ENCODE assay signal across 8 cellular contexts in the genomic region with DNA sequence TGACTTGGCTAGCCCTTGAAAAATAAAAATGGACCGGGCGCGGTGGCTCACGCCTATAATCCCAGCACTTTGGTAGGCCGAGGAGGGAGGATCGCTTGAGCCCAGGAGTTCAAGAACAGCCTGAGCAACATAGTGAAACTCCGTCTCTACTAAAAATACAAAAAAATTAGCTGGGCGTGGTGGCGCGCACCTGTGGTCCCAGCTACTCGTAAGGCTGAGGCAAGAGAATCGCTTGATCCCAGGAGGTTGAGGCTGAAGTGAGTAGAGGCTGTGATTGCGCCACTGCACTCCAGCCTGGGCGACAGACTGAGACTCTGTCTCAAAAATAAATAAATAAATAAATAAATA. TPM values are rescaled to one million over a fixed set of nuclear protein-coding genes. Genes with fewer than 3 reads are reported as not detected.
A peak's percentile ranks its signal among the peaks of the same experiment; 100 is the strongest.
DNase-seq lines count a peak whose midpoint lies in the region; ATAC-seq, FAIRE-seq and TF ChIP-seq lines count a peak whose summit lies in the region.
"Not testable (repeated sequence)": the region's sequence is repeated elsewhere in the genome, so short reads cannot be mapped to it uniquely, and the experiment has no call there.

No MANE protein-coding gene starts in this region.

- WGBS in HepG2 (ENCODE audit: low lambda C conversion rate), result 91% methylated on average over 14 of the region's 14 CpGs
- 84% methylated on average over 14 of the region's 14 CpGs for WGBS in thymus

- H3K9me3 ChIP-seq in CD8-positive, alpha-beta T cell (ENCODE audit: low read length); HepG2 (ENCODE audit: low read length); parathyroid adenoma (ENCODE audit: control insufficient read depth, low read length); thymus (ENCODE audit: control insufficient read depth): not testable (repeated sequence)

- not testable (repeated sequence) for BruUV-seq in HepG2 (replicated peaks; lab: Mats Ljungman, UMichigan)

- H3K4me3 ChIP-seq in CD8-positive, alpha-beta T cell (ENCODE audit: low read depth, low read length); parathyroid adenoma (ENCODE audit: low read depth, low read length): not testable (repeated sequence)
- H3K4me3 ChIP-seq in HepG2 (replicated peaks in 1 of 3; ENCODE audit: insufficient read depth in 1 of 3, low read depth in 2 of 3, low read length in 3 of 3) (peak overlapping the region in 1 of 3 experiments; percentile 81; a peak in 3 of 6 replicates), thymus (ENCODE audit: low read length) (peak overlapping the region; percentile 56)

- H3K27ac Mint-ChIP-seq in CD8-positive, alpha-beta T cell, result peak overlapping the region; percentile 25
- peak overlapping the region; percentile 41 to 96 (median 64) for H3K27ac Mint-ChIP-seq in IgD-negative memory B cell
- H3K27ac Mint-ChIP-seq in activated CD4-positive, alpha-beta T cell treated with anti-CD3 and anti-CD28 coated beads, Interleukin-2, amount 10 ng/mL, durations not matched to agents 7 days and 5 days, result peak overlapping the region; percentile 98
- H3K27ac Mint-ChIP-seq in effector memory CD8-positive, alpha-beta T cell, result peak overlapping the region; percentile 97 to 98

- not testable (repeated sequence) for FAIRE-seq in HepG2 (lab: Jason Lieb, UNC)

- not testable (repeated sequence) for H2AFZ ChIP-seq in HepG2 (ENCODE audit: low read length)
- H2AFZ ChIP-seq in parathyroid adenoma, result peak overlapping the region; percentile 95

- not testable (repeated sequence) for H3K27me3 ChIP-seq in CD8-positive, alpha-beta T cell (ENCODE audit: insufficient read depth, low read length); HepG2 (ENCODE audit: control insufficient read depth in 1 of 2, insufficient read depth in 2 of 2, low read length in 2 of 2); parathyroid adenoma (ENCODE audit: control insufficient read depth, insufficient read depth, low read length); thymus (ENCODE audit: control insufficient read depth, insufficient read depth)

- H3K27ac ChIP-seq in CD8-positive, alpha-beta T cell (ENCODE audit: low read depth, low read length); HepG2 (ENCODE audit: extremely low read length, insufficient read depth, low read length); parathyroid adenoma; thymus (ENCODE audit: low read depth): not testable (repeated sequence)

- H3K9me3 Mint-ChIP-seq in CD8-positive, alpha-beta T cell; IgD-negative memory B cell; activated CD4-positive, alpha-beta T cell treated with anti-CD3 and anti-CD28 coated beads, Interleukin-2, amount 10 ng/mL, durations not matched to agents 7 days and 5 days; effector memory CD8-positive, alpha-beta T cell: not testable (repeated sequence)

- intact Hi-C loops in CD8-positive, alpha-beta T cell (cut with DNase I, micrococcal nuclease), result loop anchor here (2.0 to 5.0 kb wide), 4 partner anchors 409 to 801 kb away; a partner anchor contains a TSS
- intact Hi-C loops in HepG2 (cut with micrococcal nuclease; ENCODE audit: unreplicated experiment), result not testable (repeated sequence)

- peaks cover 25% of the 10 kb centered on the region for H3K4me1 ChIP-seq in CD8-positive, alpha-beta T cell (ENCODE audit: insufficient read depth, low read length)
- H3K4me1 ChIP-seq in HepG2 (ENCODE audit: insufficient read depth, low read length) (peaks cover 44% of the 10 kb centered on the region), thymus (ENCODE audit: control insufficient read depth, insufficient read depth, low read length) (peaks cover 13% of the 10 kb centered on the region)
- not testable (repeated sequence) for H3K4me1 ChIP-seq in parathyroid adenoma

- POLR2A ChIA-PET in CD8-positive, alpha-beta T cell (lab: Charles Lee), result interaction anchor here (0.7 to 1.7 kb wide), 4 partner anchors 13 to 801 kb away, joined by 3 to 8 read pairs (median 4); a partner anchor contains a TSS
- POLR2A ChIA-PET in activated CD4-positive, alpha-beta T cell treated with anti-CD3 and anti-CD28 coated beads, Interleukin-2, amount 10 ng/mL, durations not matched to agents 7 days and 5 days (lab: Charles Lee), result not testable (repeated sequence)
- POLR2A ChIA-PET in HepG2 (lab: Yijun Ruan, JAX), result interaction anchor here (0.9 to 1.0 kb wide), 4 partner anchors 13 to 110 kb away, joined by 3 to 4 read pairs (median 4); a partner anchor contains a TSS

- not testable (repeated sequence) for TF ChIP-seq RAD21 in HepG2 (CRISPR knock-in tag; IDR thresholded peaks at IDR 0.05)

- H3K4me2 ChIP-seq in HepG2 (ENCODE audit: low read depth, low read length), result peak overlapping the region; percentile 41; the same call in 1 of the 2 replicates
- H3K4me2 ChIP-seq in parathyroid adenoma (ENCODE audit: low read length), result not testable (repeated sequence)

- not testable (repeated sequence) for H3K4me3 Mint-ChIP-seq in CD8-positive, alpha-beta T cell
- peak overlapping the region in 3 of 4 donors; percentile 21 to 98 (median 86) for H3K4me3 Mint-ChIP-seq in IgD-negative memory B cell
- peak overlapping the region; percentile 5 for H3K4me3 Mint-ChIP-seq in activated CD4-positive, alpha-beta T cell treated with anti-CD3 and anti-CD28 coated beads, Interleukin-2, amount 10 ng/mL, durations not matched to agents 7 days and 5 days
- H3K4me3 Mint-ChIP-seq in effector memory CD8-positive, alpha-beta T cell, result peak overlapping the region; percentile 92 to 99

- peaks cover 31% of the 10 kb centered on the region for H3K36me3 Mint-ChIP-seq in CD8-positive, alpha-beta T cell
- not testable (repeated sequence) for H3K36me3 Mint-ChIP-seq in IgD-negative memory B cell
- H3K36me3 Mint-ChIP-seq in activated CD4-positive, alpha-beta T cell treated with anti-CD3 and anti-CD28 coated beads, Interleukin-2, amount 10 ng/mL, durations not matched to agents 7 days and 5 days (ENCODE audit: low read depth), result peaks cover 21% of the 10 kb centered on the region
- peaks cover 29% of the 10 kb centered on the region for H3K36me3 Mint-ChIP-seq in effector memory CD8-positive, alpha-beta T cell (ENCODE audit: insufficient read depth)

- DNase-seq in CD8-positive, alpha-beta T cell; activated CD4-positive, alpha-beta T cell treated with anti-CD3 and anti-CD28 coated beads, Interleukin-2, amount 10 ng/mL, durations not matched to agents 7 days and 5 days; effector memory CD8-positive, alpha-beta T cell; HepG2 (ENCODE audit: low spot score): not testable (repeated sequence)

- not testable (repeated sequence) for ATAC-seq in CD8-positive, alpha-beta T cell; effector memory CD8-positive, alpha-beta T cell (replicated peaks); HepG2
- peak; percentile 7 for ATAC-seq in GM21717 (IDR thresholded peaks at IDR 0.05; ENCODE audit: unreplicated experiment)

- H3K4me1 Mint-ChIP-seq in CD8-positive, alpha-beta T cell (ENCODE audit: low read depth), result peaks cover 31% of the 10 kb centered on the region
- H3K4me1 Mint-ChIP-seq in IgD-negative memory B cell, result peaks cover 10 to 23% (median 20%) of the 10 kb centered on the region in 3 donors
- peaks cover 27% of the 10 kb centered on the region for H3K4me1 Mint-ChIP-seq in activated CD4-positive, alpha-beta T cell treated with anti-CD3 and anti-CD28 coated beads, Interleukin-2, amount 10 ng/mL, durations not matched to agents 7 days and 5 days
- peaks cover 22 to 28% of the 10 kb centered on the region in 2 donors for H3K4me1 Mint-ChIP-seq in effector memory CD8-positive, alpha-beta T cell (ENCODE audit: low read depth in 2 of 2)

- H3K36me3 ChIP-seq in CD8-positive, alpha-beta T cell (ENCODE audit: insufficient read depth, low read length); HepG2 (replicated peaks in 1 of 2; ENCODE audit: control insufficient read depth in 1 of 2, insufficient read depth in 2 of 2, low read length in 2 of 2); parathyroid adenoma (ENCODE audit: control insufficient read depth, insufficient read depth, low read length); thymus (ENCODE audit: control insufficient read depth, insufficient read depth): not testable (repeated sequence)

- TF ChIP-seq POLR2A in HepG2 (IDR thresholded peaks at IDR 0.05; ENCODE audit: insufficient read depth in 1 of 2, low read depth in 2 of 2, low read length in 2 of 2), result not testable (repeated sequence)

- in situ Hi-C loops in HepG2 (cut with HindIII; ENCODE audit: extremely low pct_ligation_motif_present, low pct_unique_long_range_greater_than_20kb), result not testable (repeated sequence)

- H4K20me1 ChIP-seq in HepG2 (ENCODE audit: insufficient read depth, low read length), result not testable (repeated sequence)

- peaks cover 23% of the 10 kb centered on the region for H3K79me2 ChIP-seq in HepG2 (ENCODE audit: insufficient read depth, low read length)
- not testable (repeated sequence) for H3K79me2 ChIP-seq in parathyroid adenoma

- H3K9ac ChIP-seq in HepG2 (ENCODE audit: insufficient read depth, low read depth, low read length); parathyroid adenoma: not testable (repeated sequence)

- H3K27me3 Mint-ChIP-seq in CD8-positive, alpha-beta T cell (ENCODE audit: low read depth); IgD-negative memory B cell; activated CD4-positive, alpha-beta T cell treated with anti-CD3 and anti-CD28 coated beads, Interleukin-2, amount 10 ng/mL, durations not matched to agents 7 days and 5 days; effector memory CD8-positive, alpha-beta T cell: not testable (repeated sequence)

- TF ChIP-seq EP300 in HepG2 (IDR thresholded peaks at IDR 0.05; ENCODE audit: low read depth in 2 of 2, low read length in 2 of 2); HepG2 (CRISPR knock-in tag; IDR thresholded peaks at IDR 0.05; ENCODE audit: borderline replicate concordance): not testable (repeated sequence)

- TF ChIP-seq CTCF in CD8-positive, alpha-beta T cell (IDR thresholded peaks at IDR 0.05); HepG2 (CRISPR knock-in tag; IDR thresholded peaks at IDR 0.05); parathyroid adenoma (IDR thresholded peaks at IDR 0.05): not testable (repeated sequence)

- CTCF ChIA-PET in CD8-positive, alpha-beta T cell (lab: Charles Lee), result interaction anchor here (0.7 to 5.5 kb wide), 4 partner anchors 13 to 1587 kb away, joined by 3 to 42 read pairs (median 4); no protein-coding TSS in a partner anchor
- CTCF ChIA-PET in activated CD4-positive, alpha-beta T cell treated with anti-CD3 and anti-CD28 coated beads, Interleukin-2, amount 10 ng/mL, durations not matched to agents 7 days and 5 days (lab: Charles Lee), result interaction anchor here (0.6 to 2.3 kb wide), 6 partner anchors 8 to 430 kb away, joined by 3 to 6 read pairs (median 3); no protein-coding TSS in a partner anchor
- CTCF ChIA-PET in HepG2 (lab: Yijun Ruan, JAX; ENCODE audit: low intra/inter-chr PET ratio, low total read pairs), result not testable (repeated sequence)

RNA-seq across cellular contexts. Expression of a gene that starts 0.4 kb away (rescaled TPM):
- total RNA-seq in CD8-positive, alpha-beta T cell, result 10 to 100 TPM; 12.6 to 14.3 TPM
- polyA plus RNA-seq in IgD-negative memory B cell (80.0 TPM), HepG2 (2011; rRNA removed) (15.2 and 16.1 TPM in 2 replicates), thymus (58.2 TPM)
- 10 to 100 TPM; 46.9 to 57.2 TPM for total RNA-seq in activated CD4-positive, alpha-beta T cell treated with anti-CD3 and anti-CD28 coated beads, Interleukin-2, amount 10 ng/mL, durations not matched to agents 7 days and 5 days
- total RNA-seq in HepG2 (2016; rRNA removed; fragmentation: Illumina TruSeq; extraction: Trizol), result 72.1 and 104 TPM in 2 replicates
- total RNA-seq in HepG2 (2016; cell fraction: cytosol; rRNA removed; fragmentation: Illumina TruSeq; extraction: Trizol; ENCODE audit: low read depth), result 19.3 and 21.9 TPM in 2 replicates
- 69.2 and 107 TPM in 2 replicates for total RNA-seq in HepG2 (2016; cell fraction: insoluble cytoplasmic fraction; rRNA removed; fragmentation: Illumina TruSeq; extraction: Trizol)
- total RNA-seq in HepG2 (2016; cell fraction: membrane; rRNA removed; fragmentation: Illumina TruSeq; extraction: Trizol), result 24.6 and 25.7 TPM in 2 replicates
- total RNA-seq in HepG2 (2016; cell fraction: nucleus; rRNA removed; fragmentation: Illumina TruSeq; extraction: Trizol), result 28.3 and 31.8 TPM in 2 replicates
- polyA plus RNA-seq in HepG2 (2011; cell fraction: cytosol; rRNA removed), result 10.5 and 13.3 TPM in 2 replicates
- polyA plus RNA-seq in HepG2 (2011; cell fraction: nucleus; rRNA removed), result 6.2 and 8.3 TPM in 2 replicates
- polyA plus RNA-seq in HepG2 (2012), result 23.2 and 26.0 TPM in 2 replicates
- polyA plus RNA-seq in HepG2 (2016; cell fraction: cytosol; fragmentation: Illumina TruSeq; extraction: Trizol; ENCODE audit: low read depth), result 10.3 TPM in 2 replicates
- polyA plus RNA-seq in HepG2 (2016; cell fraction: insoluble cytoplasmic fraction; fragmentation: Illumina TruSeq; extraction: Trizol; ENCODE audit: low read depth), result 106 and 107 TPM in 2 replicates
- 15.9 and 17.3 TPM in 2 replicates for polyA plus RNA-seq in HepG2 (2016; cell fraction: membrane; fragmentation: Illumina TruSeq; extraction: Trizol; ENCODE audit: low read depth)
- polyA plus RNA-seq in HepG2 (2016; cell fraction: nucleus; fragmentation: Illumina TruSeq; extraction: Trizol; ENCODE audit: insufficient read depth, low read depth), result 37.7 and 41.1 TPM in 2 replicates
- 16.7 and 45.6 TPM in 2 replicates for polyA minus RNA-seq in HepG2 (2011; rRNA and poly(A)+ RNA removed; ENCODE audit: low replicate concordance)
- 8.1 and 9.6 TPM in 2 replicates for polyA minus RNA-seq in HepG2 (2011; cell fraction: cytosol; rRNA and poly(A)+ RNA removed)
- polyA minus RNA-seq in HepG2 (2011; cell fraction: nucleus; rRNA and poly(A)+ RNA removed), result 15.7 and 18.4 TPM in 2 replicates

Comparison
In these comparisons a context has a peak if more than half of its experiments do, and no peak if none do; other contexts are left out.
1. H3K27ac Mint-ChIP-seq: peak in every context shown above with its lines; median percentile 98 in activated CD4-positive, alpha-beta T cell treated with anti-CD3 and anti-CD28 coated beads, Interleukin-2, amount 10 ng/mL, durations not matched to agents 7 days and 5 days; 98 in effector memory CD8-positive, alpha-beta T cell; 64 in IgD-negative memory B cell; 25 in CD8-positive, alpha-beta T cell.